24 cellular contexts compared by ENCODE assay signal in genomic region chr7:82469207-82469606, GRCh38. TPM values are rescaled to one million over a fixed set of nuclear protein-coding genes. Genes with fewer than 3 reads are reported as not detected.
"Had no signal": no experiment of that assay in that cellular context is flagged by ENCODE, and none has a peak within 500 bp of the region (broad histone marks: within the 10 kb centered on the region; RNA-seq: fewer than 3 reads in every experiment).

No MANE protein-coding gene starts in this region.

- H3K4me1 Mint-ChIP-seq: natural killer cell; stimulated activated naive CD8-positive, alpha-beta T cell treated with anti-CD3 and anti-CD28 coated beads, Interleukin-15, amount 100 ng/mL, for 72 hours had no signal

- H3K4me3 ChIP-seq: coronary artery, esophagus muscularis mucosa, gastroesophageal sphincter, heart left ventricle, hepatocyte, lower lobe of right lung, right lobe of liver, suprapubic skin, transverse colon, upper lobe of right lung, vagina had no signal

- H3K4me2 ChIP-seq: hepatocyte had no signal

- H3K27me3 Mint-ChIP-seq: stimulated activated naive CD8-positive, alpha-beta T cell treated with anti-CD3 and anti-CD28 coated beads, Interleukin-15, amount 100 ng/mL, for 72 hours had no signal

- H3K36me3 ChIP-seq: esophagus muscularis mucosa, gastroesophageal sphincter, heart left ventricle, lower lobe of right lung, right lobe of liver, suprapubic skin, transverse colon, upper lobe of right lung, vagina had no signal

- ATAC-seq: foreskin keratinocyte; gastroesophageal sphincter; lower lobe of right lung; natural killer cell; right lobe of liver; stimulated activated naive CD8-positive, alpha-beta T cell treated with anti-CD3 and anti-CD28 coated beads, Interleukin-15, amount 100 ng/mL, for 72 hours; upper lobe of right lung had no signal

- H3K9me3 Mint-ChIP-seq: stimulated activated naive CD8-positive, alpha-beta T cell treated with anti-CD3 and anti-CD28 coated beads, Interleukin-15, amount 100 ng/mL, for 72 hours had no signal

- H3K4me3 Mint-ChIP-seq: natural killer cell; stimulated activated naive CD8-positive, alpha-beta T cell treated with anti-CD3 and anti-CD28 coated beads, Interleukin-15, amount 100 ng/mL, for 72 hours had no signal

- DNase-seq: dermis blood vessel endothelial cell; effector memory CD4-positive, alpha-beta T cell; foreskin keratinocyte; heart left ventricle; left ventricle myocardium superior; lower lobe of right lung; natural killer cell; right lobe of liver; small intestine; stimulated activated CD4-positive, alpha-beta T cell treated with anti-CD3 and anti-CD28 coated beads, Interleukin-1b, Interleukin-23, amount 100 ng/mL, for 48 hours; stimulated activated CD4-positive, alpha-beta T cell treated with anti-CD3 and anti-CD28 coated beads, Interleukin-4, amount 100 ng/mL, for 1 hour; stimulated activated CD8-positive, alpha-beta memory T cell treated with anti-CD3 and anti-CD28 coated beads, Interleukin-4, amount 100 ng/mL, for 48 hours; stimulated activated naive CD4-positive, alpha-beta T cell; stimulated activated naive CD8-positive, alpha-beta T cell treated with anti-CD3 and anti-CD28 coated beads, Interleukin-15, amount 100 ng/mL, for 72 hours; transverse colon; upper lobe of right lung had no signal

- H3K27ac ChIP-seq: coronary artery, esophagus muscularis mucosa, foreskin keratinocyte, gastroesophageal sphincter, hepatocyte, lower lobe of right lung, parathyroid adenoma, right lobe of liver, suprapubic skin, transverse colon, upper lobe of right lung, vagina had no signal

- H3K4me1 ChIP-seq: foreskin keratinocyte, gastroesophageal sphincter, lower lobe of right lung, parathyroid adenoma, right lobe of liver, suprapubic skin, transverse colon, upper lobe of right lung, vagina had no signal

- H3K79me2 ChIP-seq: hepatocyte, parathyroid adenoma had no signal

- H3K36me3 Mint-ChIP-seq: natural killer cell had no signal

- H3K27me3 ChIP-seq: esophagus muscularis mucosa, gastroesophageal sphincter, heart left ventricle, hepatocyte, right lobe of liver, suprapubic skin, transverse colon, upper lobe of right lung, vagina had no signal

- H3K9ac ChIP-seq: parathyroid adenoma had no signal

- H3K27ac Mint-ChIP-seq: natural killer cell; progenitor cell of endocrine pancreas; stimulated activated naive CD8-positive, alpha-beta T cell treated with anti-CD3 and anti-CD28 coated beads, Interleukin-15, amount 100 ng/mL, for 72 hours had no signal

RNA-seq across cellular contexts. Expression of gene CACNA2D1, which starts 25.6 kb away (rescaled TPM):
- total RNA-seq: natural killer cell had no signal
